ENCODE assay signal across 8 cellular contexts in the genomic region with DNA sequence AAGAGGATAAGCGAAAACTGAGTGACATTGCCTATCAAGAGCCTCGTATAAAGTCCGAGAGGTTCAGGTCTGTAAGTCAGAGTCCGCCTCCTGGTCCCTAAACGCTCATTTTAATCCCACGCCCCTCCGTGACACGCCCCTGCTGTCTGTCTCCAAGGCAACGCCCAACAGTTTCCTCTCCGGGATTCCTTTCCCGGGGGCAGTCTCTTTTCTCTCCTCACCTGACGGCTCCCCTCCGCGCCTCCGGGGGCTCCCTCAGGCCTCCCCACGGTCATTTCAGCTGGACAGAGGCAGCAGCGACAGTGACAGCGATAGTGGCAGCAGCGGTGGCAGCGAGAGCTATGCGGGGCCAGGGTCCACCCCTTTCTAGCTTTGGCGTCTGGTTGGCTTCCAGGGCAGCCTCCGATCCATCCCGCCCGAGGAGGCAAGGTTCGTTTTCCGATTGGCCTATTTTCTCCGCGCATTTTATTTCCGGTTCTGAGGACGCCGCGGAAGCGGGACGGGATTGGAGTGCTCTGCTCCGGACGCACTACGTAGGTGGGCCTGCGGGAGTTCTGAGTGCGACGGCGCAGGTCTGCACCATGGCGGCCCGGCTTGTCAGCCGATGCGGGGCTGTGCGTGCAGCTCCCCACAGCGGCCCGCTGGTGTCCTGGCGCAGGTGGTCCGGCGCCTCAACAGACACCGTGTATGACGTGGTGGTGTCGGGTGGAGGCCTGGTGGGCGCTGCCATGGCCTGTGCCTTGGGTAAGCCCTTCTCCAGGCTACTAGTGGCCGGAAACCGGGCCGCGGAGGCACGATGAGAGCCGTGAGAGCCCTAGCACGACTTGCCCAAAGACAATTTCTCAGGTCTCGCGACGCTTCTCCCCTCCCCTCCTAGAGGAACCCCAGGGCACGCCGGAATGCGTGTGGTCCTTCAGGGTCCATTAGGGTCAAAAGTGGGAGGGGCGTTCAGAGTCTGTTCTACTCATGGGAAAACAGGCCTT. TPM values are rescaled to one million over a fixed set of nuclear protein-coding genes. Genes with fewer than 3 reads are reported as not detected.
DNase-seq lines count a peak whose midpoint lies in the region; ATAC-seq, FAIRE-seq and TF ChIP-seq lines count a peak whose summit lies in the region.

TSS of gene COQ6 (plus strand) at position 551 of the 983 bp plus-strand sequence. CDS start at position 582, 31 bp downstream.
TSS of gene FAM161B (minus strand) at position 343 of the 983 bp plus-strand sequence. CDS start at position 275, 68 bp downstream.

- peak within 1 kb of the TSS; percentile 94 for H3K27ac ChIP-seq in kidney (ENCODE audit: low read depth in 2 of 2, low read length in 2 of 2)

- intact Hi-C loops in kidney (cut with DNase I), result no loop called here

- no peaks in the 10 kb centered on the region for H3K4me1 ChIP-seq in kidney (ENCODE audit: control insufficient read depth in 1 of 2, insufficient read depth in 1 of 2, low read depth in 1 of 2, low read length in 2 of 2)

- ATAC-seq in GM19025 (IDR thresholded peaks at IDR 0.05; ENCODE audit: low read depth, unreplicated experiment) (peak; percentile 90), HG03342 (IDR thresholded peaks at IDR 0.05; ENCODE audit: unreplicated experiment) (peak; percentile 91)

- peak within 1 kb of the TSS; percentile 93 to 95 for H3K9ac ChIP-seq in kidney (ENCODE audit: low read length in 2 of 2)

- H3K4me3 ChIP-seq in kidney (ENCODE audit: low read length in 2 of 2), result peak within 1 kb of the TSS; percentile 95 to 96

- FAIRE-seq in kidney (lab: Jason Lieb, UNC), result no peak

- peak; percentile 96 for DNase-seq in AG20443 (ENCODE audit: low spot score)
- peak; percentile 94 to 96 for DNase-seq in NCI-H446 (lab: John Stamatoyannopoulos, UW)
- DNase-seq in activated CD4-positive, CD25-positive, alpha-beta regulatory T cell treated with anti-CD3 and anti-CD28 coated beads, Interleukin-2, amount 50 U/mL, for 72 hours, result peak; percentile 86
- peak; percentile 95 for DNase-seq in cerebellum (ENCODE audit: low spot score)
- peak; percentile 98 for DNase-seq in kidney
- peak; percentile 96 for DNase-seq in stimulated activated CD4-positive, alpha-beta T cell treated with anti-CD3 and anti-CD28 coated beads, Interleukin-15, amount 100 ng/mL, for 24 hours

- peak; percentile 8 for TF ChIP-seq CTCF in kidney (IDR thresholded peaks at IDR 0.05; ENCODE audit: borderline replicate concordance, extremely low read depth, insufficient read depth)

- H3K36me3 ChIP-seq in kidney (ENCODE audit: control insufficient read depth in 1 of 2, insufficient read depth in 2 of 2, low read length in 2 of 2), result peaks cover 13 to 15% of the 10 kb centered on the region in 2 donors

- H3K9me3 ChIP-seq in kidney (ENCODE audit: control insufficient read depth in 1 of 2, low read length in 2 of 2), result no peaks in the 10 kb centered on the region

RNA-seq across cellular contexts. Expression of gene COQ6, which starts in this region (rescaled TPM):
- total RNA-seq in cerebellum (30.9 TPM), kidney (24.6 TPM)
- 40.8 TPM for polyA plus RNA-seq in kidney (ENCODE audit: insufficient read depth, low read depth, low replicate concordance)

RNA-seq across cellular contexts. Expression of gene FAM161B, which starts in this region (rescaled TPM):
- total RNA-seq in cerebellum, result 19.1 TPM
- 8.2 TPM for total RNA-seq in kidney
- 3.2 TPM for polyA plus RNA-seq in kidney (ENCODE audit: insufficient read depth, low read depth, low replicate concordance)

Comparison
In these comparisons a context has a peak if more than half of its experiments do, and no peak if none do; other contexts are left out.
1. Peak in every context shown above with its lines: DNase-seq, ATAC-seq, H3K4me3 ChIP-seq and H3K27ac ChIP-seq.